17 cellular contexts compared by ENCODE assay signal in genomic region chr4:177006331-177006730, GRCh38.
"Had no signal": no experiment of that assay in that cellular context is flagged by ENCODE, and none has a peak within 500 bp of the region (broad histone marks: within the 10 kb centered on the region; RNA-seq: fewer than 3 reads in every experiment).

No MANE protein-coding gene starts in this region.

- H3K27me3 ChIP-seq: ascending aorta, colonic mucosa, neutrophil had no signal

- DNase-seq: activated B cell treated with CpG ODN at 0.5 μM for 24 hours; activated CD4-positive, alpha-beta T cell treated with anti-CD3 and anti-CD28 coated beads, Interleukin-2, amount 10 ng/mL, durations not matched to agents 7 days and 5 days; activated CD8-positive, alpha-beta memory T cell treated with anti-CD3 and anti-CD28 coated beads for 24 hours; activated naive CD4-positive, alpha-beta T cell treated with Interleukin-2 at 50 U/mL for 16 hours; activated naive CD8-positive, alpha-beta T cell treated with anti-CD3 and anti-CD28 coated beads, Interleukin-2, amount 50 U/mL, for 24 hours; caudate nucleus; colonic mucosa; hippocampal formation; lower lobe of right lung; naive thymus-derived CD4-positive, alpha-beta T cell; right cardiac atrium; stimulated activated CD4-positive, alpha-beta T cell treated with anti-CD3 and anti-CD28 coated beads, Interleukin-2, amount 100 ng/mL, for 24 hours; stimulated activated naive CD4-positive, alpha-beta T cell treated with Interleukin-2 at 50 U/mL for 16 hours had no signal

- H3K4me3 ChIP-seq: ascending aorta, colonic mucosa, lower lobe of right lung had no signal

- H3K27ac Mint-ChIP-seq: activated B cell treated with CpG ODN at 0.5 μM for 24 hours; activated CD4-positive, alpha-beta T cell treated with anti-CD3 and anti-CD28 coated beads, Interleukin-2, amount 10 ng/mL, durations not matched to agents 7 days and 5 days; activated naive CD8-positive, alpha-beta T cell treated with anti-CD3 and anti-CD28 coated beads, Interleukin-2, amount 50 U/mL, for 24 hours; naive thymus-derived CD4-positive, alpha-beta T cell; progenitor cell of endocrine pancreas; type B pancreatic cell had no signal

- H3K27ac ChIP-seq: ascending aorta, colonic mucosa, lower lobe of right lung, neutrophil had no signal

- H3K9me3 Mint-ChIP-seq: activated CD4-positive, alpha-beta T cell treated with anti-CD3 and anti-CD28 coated beads, Interleukin-2, amount 10 ng/mL, durations not matched to agents 7 days and 5 days; activated naive CD8-positive, alpha-beta T cell treated with anti-CD3 and anti-CD28 coated beads, Interleukin-2, amount 50 U/mL, for 24 hours; type B pancreatic cell had no signal

- H3K36me3 Mint-ChIP-seq: naive thymus-derived CD4-positive, alpha-beta T cell; type B pancreatic cell had no signal

- H3K4me1 Mint-ChIP-seq: activated B cell treated with CpG ODN at 0.5 μM for 24 hours; activated CD4-positive, alpha-beta T cell treated with anti-CD3 and anti-CD28 coated beads, Interleukin-2, amount 10 ng/mL, durations not matched to agents 7 days and 5 days; activated naive CD8-positive, alpha-beta T cell treated with anti-CD3 and anti-CD28 coated beads, Interleukin-2, amount 50 U/mL, for 24 hours; naive thymus-derived CD4-positive, alpha-beta T cell had no signal

- H3K27me3 Mint-ChIP-seq: activated B cell treated with CpG ODN at 0.5 μM for 24 hours; activated CD4-positive, alpha-beta T cell treated with anti-CD3 and anti-CD28 coated beads, Interleukin-2, amount 10 ng/mL, durations not matched to agents 7 days and 5 days; activated naive CD8-positive, alpha-beta T cell treated with anti-CD3 and anti-CD28 coated beads, Interleukin-2, amount 50 U/mL, for 24 hours; naive thymus-derived CD4-positive, alpha-beta T cell; progenitor cell of endocrine pancreas; type B pancreatic cell had no signal

- H3K4me3 Mint-ChIP-seq: activated B cell treated with CpG ODN at 0.5 μM for 24 hours; activated CD4-positive, alpha-beta T cell treated with anti-CD3 and anti-CD28 coated beads, Interleukin-2, amount 10 ng/mL, durations not matched to agents 7 days and 5 days; activated naive CD8-positive, alpha-beta T cell treated with anti-CD3 and anti-CD28 coated beads, Interleukin-2, amount 50 U/mL, for 24 hours; naive thymus-derived CD4-positive, alpha-beta T cell; type B pancreatic cell had no signal

- H3K9me3 ChIP-seq: ascending aorta, colonic mucosa, lower lobe of right lung, neutrophil had no signal

- H3K4me1 ChIP-seq: ascending aorta, colonic mucosa, lower lobe of right lung had no signal

- ATAC-seq: activated naive CD8-positive, alpha-beta T cell treated with anti-CD3 and anti-CD28 coated beads, Interleukin-2, amount 50 U/mL, for 24 hours; lower lobe of right lung; naive thymus-derived CD4-positive, alpha-beta T cell; right cardiac atrium had no signal

- H3K36me3 ChIP-seq: ascending aorta, colonic mucosa, lower lobe of right lung, neutrophil had no signal
